26 cellular contexts compared by ENCODE assay signal in the genomic region with DNA sequence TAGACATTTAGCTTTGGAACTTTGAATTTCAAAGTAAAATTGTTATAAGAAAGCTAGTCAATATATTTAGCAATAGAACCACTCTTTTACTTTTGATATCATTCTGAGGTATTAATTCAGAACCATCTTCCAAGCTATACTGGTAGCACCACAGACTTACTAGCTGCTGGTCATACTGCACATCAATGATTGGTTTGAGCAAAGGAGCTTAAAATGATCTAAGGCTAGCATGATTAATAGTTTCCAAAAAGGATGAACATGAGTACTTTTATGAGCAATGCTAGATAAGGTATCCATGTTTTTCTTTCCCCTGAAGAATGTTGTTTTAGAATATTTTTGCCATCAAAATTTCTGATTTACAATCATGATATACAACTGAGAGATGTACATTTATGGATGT.
"Had no signal": no experiment of that assay in that cellular context is flagged by ENCODE, and none has a peak within 500 bp of the region (broad histone marks: within the 10 kb centered on the region; RNA-seq: fewer than 3 reads in every experiment).

No MANE protein-coding gene starts in this region.

- H3K9me3 Mint-ChIP-seq: activated CD4-positive, alpha-beta T cell treated with anti-CD3 and anti-CD28 coated beads, Interleukin-2, amount 10 ng/mL, durations not matched to agents 7 days and 5 days; activated T-helper 2 cell treated with anti-CD3 and anti-CD28 coated beads, Interferon-gamma antibody, Interleukin-2, Interleukin-4, amounts not matched to agents 10 μg/mL and 5 μg/mL and 100 μg/mL, durations not matched to agents 14 hours and 24 hours and 36 hours; nephron; stimulated activated memory B cell treated with anti-CD40 and anti-IgM and Interleukin-4, amounts not matched to agents 10 μg/mL and 1 μg/mL and 100 μg/mL, for 72 hours had no signal

- H3K4me1 Mint-ChIP-seq: activated CD4-positive, alpha-beta T cell treated with anti-CD3 and anti-CD28 coated beads, Interleukin-2, amount 10 ng/mL, durations not matched to agents 7 days and 5 days had no signal

- DNase-seq: activated CD4-positive, alpha-beta T cell treated with anti-CD3 and anti-CD28 coated beads, Interleukin-2, amount 10 ng/mL, durations not matched to agents 7 days and 5 days; activated CD4-positive, CD25-positive, alpha-beta regulatory T cell treated with anti-CD3 and anti-CD28 coated beads, Interleukin-2, amount 50 U/mL, for 72 hours; colonic mucosa; effector CD8-positive, alpha-beta T cell; glutamatergic neuron; left cardiac atrium; left ventricle myocardium superior; mucosa of descending colon; ovary; retina; sigmoid colon; small intestine; stimulated activated CD4-positive, alpha-beta T cell treated with anti-CD3 and anti-CD28 coated beads, Interleukin-4, amount 100 ng/mL, for 24 hours; T-helper 17 cell; T1000; WERI-Rb-1 had no signal

- H3K36me3 ChIP-seq: colonic mucosa, ovary, prostate gland had no signal

- H3K27me3 ChIP-seq: colonic mucosa, ovary, sigmoid colon, tibial nerve had no signal

- H3K9me3 ChIP-seq: colonic mucosa, mucosa of descending colon, ovary, prostate gland, sigmoid colon, tibial nerve had no signal

- H3K27ac Mint-ChIP-seq: activated CD4-positive, alpha-beta T cell treated with anti-CD3 and anti-CD28 coated beads, Interleukin-2, amount 10 ng/mL, durations not matched to agents 7 days and 5 days; activated T-helper 2 cell treated with anti-CD3 and anti-CD28 coated beads, Interferon-gamma antibody, Interleukin-2, Interleukin-4, amounts not matched to agents 10 μg/mL and 5 μg/mL and 100 μg/mL, durations not matched to agents 14 hours and 24 hours and 36 hours; nephron; stimulated activated memory B cell treated with anti-CD40 and anti-IgM and Interleukin-4, amounts not matched to agents 10 μg/mL and 1 μg/mL and 100 μg/mL, for 72 hours; T-helper 17 cell had no signal

- H3K4me3 Mint-ChIP-seq: activated CD4-positive, alpha-beta T cell treated with anti-CD3 and anti-CD28 coated beads, Interleukin-2, amount 10 ng/mL, durations not matched to agents 7 days and 5 days; nephron; stimulated activated memory B cell treated with anti-CD40 and anti-IgM and Interleukin-4, amounts not matched to agents 10 μg/mL and 1 μg/mL and 100 μg/mL, for 72 hours; T-helper 17 cell had no signal

- H3K27ac ChIP-seq: colonic mucosa, epithelial cell of prostate, ovary, prostate gland, sigmoid colon, tibial nerve, WERI-Rb-1 had no signal

- FAIRE-seq: endometrium, frontal cortex, keratinocyte, small intestine had no signal

- H3K27me3 Mint-ChIP-seq: activated CD4-positive, alpha-beta T cell treated with anti-CD3 and anti-CD28 coated beads, Interleukin-2, amount 10 ng/mL, durations not matched to agents 7 days and 5 days; stimulated activated memory B cell treated with anti-CD40 and anti-IgM and Interleukin-4, amounts not matched to agents 10 μg/mL and 1 μg/mL and 100 μg/mL, for 72 hours; T-helper 17 cell had no signal

- ATAC-seq: left cardiac atrium; left ventricle myocardium superior; SK-N-SH treated with all-trans-retinoic acid at 6 μM for 48 hours; stimulated activated memory B cell treated with anti-CD40 and anti-IgM and Interleukin-4, amounts not matched to agents 10 μg/mL and 1 μg/mL and 100 μg/mL, for 72 hours; T-helper 17 cell had no signal

- H3K4me1 ChIP-seq: colonic mucosa, prostate gland had no signal

- H3K4me3 ChIP-seq: colonic mucosa, mucosa of descending colon, ovary, prostate gland, sigmoid colon, tibial nerve had no signal
